1 cellular context compared by ENCODE assay signal in the genomic region with DNA sequence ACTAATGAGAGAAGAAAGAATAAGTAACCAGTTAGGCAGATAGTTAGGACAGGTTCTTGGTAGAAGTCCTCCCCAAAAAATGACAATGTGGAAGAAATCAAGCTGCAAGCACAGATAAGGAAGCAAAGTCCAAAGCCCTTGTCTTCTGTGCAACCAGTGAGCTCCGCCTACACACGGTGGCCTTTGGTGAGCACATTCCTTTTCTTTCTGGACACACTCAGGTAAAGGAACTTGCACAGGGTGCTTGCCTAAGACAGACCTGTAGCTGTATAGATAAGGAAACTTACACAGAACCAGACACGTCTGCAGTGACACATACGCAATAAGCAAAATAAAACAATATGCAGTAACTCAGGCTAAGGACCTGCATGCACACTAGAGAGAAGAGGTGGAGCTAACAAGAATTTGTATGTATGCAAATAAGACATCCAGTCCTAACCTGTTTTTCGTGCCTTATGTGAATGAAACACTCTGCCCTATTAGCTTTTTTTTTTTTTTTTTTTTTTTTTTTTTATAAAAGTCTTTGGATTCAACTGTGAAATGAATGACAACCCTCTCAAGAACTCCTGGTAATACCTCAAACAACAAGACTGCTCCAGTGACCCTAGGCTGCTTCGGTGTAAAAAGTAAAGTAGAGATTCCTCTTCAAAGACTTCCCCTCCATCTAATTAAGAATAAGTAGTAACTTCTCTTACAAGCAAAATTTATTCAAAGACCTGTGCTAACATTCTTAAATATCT.
TF ChIP-seq lines count a peak whose summit lies in the region.

No MANE protein-coding gene starts in this region.

TF ChIP-seq in K562, 482 proteins besides CTCF, POLR2A, EP300 and RAD21 (continued from another document and continues in another):
- no peak for TF ChIP-seq HNRNPK (IDR thresholded peaks at IDR 0.05; ENCODE audit: low read depth, low read length, poor library complexity, severe bottlenecking)
- TF ChIP-seq MIER1 (IDR thresholded peaks at IDR 0.05; ENCODE audit: low read depth): no peak
- TF ChIP-seq ZBED1 (IDR thresholded peaks at IDR 0.05): no peak
- 0 out of 2 replicates have a peak, but pooled peaks have one; percentile 55 for TF ChIP-seq MBD2 (IDR thresholded peaks at IDR 0.05; ENCODE audit: borderline replicate concordance, low read depth)
- TF ChIP-seq ZNF282 (CRISPR knock-in tag; IDR thresholded peaks at IDR 0.05): no peak
- TF ChIP-seq POU5F1 (IDR thresholded peaks at IDR 0.05; ENCODE audit: borderline replicate concordance, low read depth, low read length, partially characterized antibody): no peak
- TF ChIP-seq MTF1 (CRISPR knock-in tag; IDR thresholded peaks at IDR 0.05; ENCODE audit: borderline replicate concordance): no peak
- TF ChIP-seq DACH1 (IDR thresholded peaks at IDR 0.05; ENCODE audit: partially characterized antibody): no peak
- TF ChIP-seq MTA3 (IDR thresholded peaks at IDR 0.05; ENCODE audit: borderline replicate concordance): no peak
- no peak for TF ChIP-seq ARHGAP35 (IDR thresholded peaks at IDR 0.05; ENCODE audit: partially characterized antibody)
- no peak for TF ChIP-seq KLF10 (CRISPR knock-in tag; IDR thresholded peaks at IDR 0.05)
- TF ChIP-seq, protein P1, sequence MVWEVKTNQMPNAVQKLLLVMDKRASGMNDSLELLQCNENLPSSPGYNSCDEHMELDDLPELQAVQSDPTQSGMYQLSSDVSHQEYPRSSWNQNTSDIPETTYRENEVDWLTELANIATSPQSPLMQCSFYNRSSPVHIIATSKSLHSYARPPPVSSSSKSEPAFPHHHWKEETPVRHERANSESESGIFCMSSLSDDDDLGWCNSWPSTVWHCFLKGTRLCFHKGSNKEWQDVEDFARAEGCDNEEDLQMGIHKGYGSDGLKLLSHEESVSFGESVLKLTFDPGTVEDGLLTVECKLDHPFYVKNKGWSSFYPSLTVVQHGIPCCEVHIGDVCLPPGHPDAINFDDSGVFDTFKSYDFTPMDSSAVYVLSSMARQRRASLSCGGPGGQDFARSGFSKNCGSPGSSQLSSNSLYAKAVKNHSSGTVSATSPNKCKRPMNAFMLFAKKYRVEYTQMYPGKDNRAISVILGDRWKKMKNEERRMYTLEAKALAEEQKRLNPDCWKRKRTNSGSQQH (CRISPR knock-in tag; IDR thresholded peaks at IDR 0.05): no peak
- TF ChIP-seq DDX20 (tag; IDR thresholded peaks at IDR 0.05; ENCODE audit: low read depth): no peak
- TF ChIP-seq ZKSCAN8 (CRISPR knock-in tag; IDR thresholded peaks at IDR 0.05): peak; percentile 54; the same call in 1 of the 2 replicates
- no peak for TF ChIP-seq RFX7 (CRISPR knock-in tag; IDR thresholded peaks at IDR 0.05)
- TF ChIP-seq, protein P2, sequence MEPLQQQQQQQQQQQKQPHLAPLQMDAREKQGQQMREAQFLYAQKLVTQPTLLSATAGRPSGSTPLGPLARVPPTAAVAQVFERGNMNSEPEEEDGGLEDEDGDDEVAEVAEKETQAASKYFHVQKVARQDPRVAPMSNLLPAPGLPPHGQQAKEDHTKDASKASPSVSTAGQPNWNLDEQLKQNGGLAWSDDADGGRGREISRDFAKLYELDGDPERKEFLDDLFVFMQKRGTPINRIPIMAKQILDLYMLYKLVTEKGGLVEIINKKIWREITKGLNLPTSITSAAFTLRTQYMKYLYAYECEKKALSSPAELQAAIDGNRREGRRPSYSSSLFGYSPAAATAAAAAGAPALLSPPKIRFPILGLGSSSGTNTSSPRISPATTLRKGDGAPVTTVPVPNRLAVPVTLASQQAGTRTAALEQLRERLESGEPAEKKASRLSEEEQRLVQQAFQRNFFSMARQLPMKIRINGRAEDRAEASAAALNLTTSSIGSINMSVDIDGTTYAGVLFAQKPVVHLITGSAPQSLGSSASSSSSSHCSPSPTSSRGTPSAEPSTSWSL (CRISPR knock-in tag; IDR thresholded peaks at IDR 0.05; ENCODE audit: borderline replicate concordance): no peak
- peak; percentile 94 for TF ChIP-seq CCNT2 (IDR thresholded peaks at IDR 0.05; ENCODE audit: borderline replicate concordance, extremely low read depth, insufficient read length, low read depth, low read length)
- TF ChIP-seq, protein P3, sequence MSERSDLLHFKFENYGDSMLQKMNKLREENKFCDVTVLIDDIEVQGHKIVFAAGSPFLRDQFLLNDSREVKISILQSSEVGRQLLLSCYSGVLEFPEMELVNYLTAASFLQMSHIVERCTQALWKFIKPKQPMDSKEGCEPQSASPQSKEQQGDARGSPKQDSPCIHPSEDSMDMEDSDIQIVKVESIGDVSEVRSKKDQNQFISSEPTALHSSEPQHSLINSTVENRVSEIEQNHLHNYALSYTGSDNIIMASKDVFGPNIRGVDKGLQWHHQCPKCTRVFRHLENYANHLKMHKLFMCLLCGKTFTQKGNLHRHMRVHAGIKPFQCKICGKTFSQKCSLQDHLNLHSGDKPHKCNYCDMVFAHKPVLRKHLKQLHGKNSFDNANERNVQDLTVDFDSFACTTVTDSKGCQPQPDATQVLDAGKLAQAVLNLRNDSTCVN (CRISPR knock-in tag; IDR thresholded peaks at IDR 0.05): no peak
- TF ChIP-seq ZNF445 (CRISPR knock-in tag; IDR thresholded peaks at IDR 0.05; ENCODE audit: low read depth): no peak
- no peak for TF ChIP-seq IFI16 (CRISPR knock-in tag; IDR thresholded peaks at IDR 0.05)
- TF ChIP-seq, protein P4, sequence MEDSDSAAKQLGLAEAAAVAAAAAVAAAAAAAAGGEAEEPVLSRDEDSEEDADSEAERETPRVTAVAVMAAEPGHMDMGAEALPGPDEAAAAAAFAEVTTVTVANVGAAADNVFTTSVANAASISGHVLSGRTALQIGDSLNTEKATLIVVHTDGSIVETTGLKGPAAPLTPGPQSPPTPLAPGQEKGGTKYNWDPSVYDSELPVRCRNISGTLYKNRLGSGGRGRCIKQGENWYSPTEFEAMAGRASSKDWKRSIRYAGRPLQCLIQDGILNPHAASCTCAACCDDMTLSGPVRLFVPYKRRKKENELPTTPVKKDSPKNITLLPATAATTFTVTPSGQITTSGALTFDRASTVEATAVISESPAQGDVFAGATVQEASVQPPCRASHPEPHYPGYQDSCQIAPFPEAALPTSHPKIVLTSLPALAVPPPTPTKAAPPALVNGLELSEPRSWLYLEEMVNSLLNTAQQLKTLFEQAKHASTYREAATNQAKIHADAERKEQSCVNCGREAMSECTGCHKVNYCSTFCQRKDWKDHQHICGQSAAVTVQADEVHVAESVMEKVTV (CRISPR knock-in tag; IDR thresholded peaks at IDR 0.05): no peak
- no peak for TF ChIP-seq STAG1 (CRISPR knock-in tag; IDR thresholded peaks at IDR 0.05; ENCODE audit: borderline replicate concordance)
- no peak; the same call in 1 of the 2 replicates for TF ChIP-seq GABPA (tag; conservative IDR thresholded peaks at IDR 0.05; ENCODE audit: low read depth)
- TF ChIP-seq, protein P5, sequence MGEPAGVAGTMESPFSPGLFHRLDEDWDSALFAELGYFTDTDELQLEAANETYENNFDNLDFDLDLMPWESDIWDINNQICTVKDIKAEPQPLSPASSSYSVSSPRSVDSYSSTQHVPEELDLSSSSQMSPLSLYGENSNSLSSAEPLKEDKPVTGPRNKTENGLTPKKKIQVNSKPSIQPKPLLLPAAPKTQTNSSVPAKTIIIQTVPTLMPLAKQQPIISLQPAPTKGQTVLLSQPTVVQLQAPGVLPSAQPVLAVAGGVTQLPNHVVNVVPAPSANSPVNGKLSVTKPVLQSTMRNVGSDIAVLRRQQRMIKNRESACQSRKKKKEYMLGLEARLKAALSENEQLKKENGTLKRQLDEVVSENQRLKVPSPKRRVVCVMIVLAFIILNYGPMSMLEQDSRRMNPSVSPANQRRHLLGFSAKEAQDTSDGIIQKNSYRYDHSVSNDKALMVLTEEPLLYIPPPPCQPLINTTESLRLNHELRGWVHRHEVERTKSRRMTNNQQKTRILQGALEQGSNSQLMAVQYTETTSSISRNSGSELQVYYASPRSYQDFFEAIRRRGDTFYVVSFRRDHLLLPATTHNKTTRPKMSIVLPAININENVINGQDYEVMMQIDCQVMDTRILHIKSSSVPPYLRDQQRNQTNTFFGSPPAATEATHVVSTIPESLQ (CRISPR knock-in tag; IDR thresholded peaks at IDR 0.05): no peak
- no peak for TF ChIP-seq MYNN (IDR thresholded peaks at IDR 0.05)
- TF ChIP-seq MYNN (CRISPR knock-in tag; IDR thresholded peaks at IDR 0.05): no peak
- TF ChIP-seq ZNF57 (CRISPR knock-in tag; IDR thresholded peaks at IDR 0.05): no peak
- TF ChIP-seq TOE1 (IDR thresholded peaks at IDR 0.05; ENCODE audit: borderline replicate concordance): no peak
- TF ChIP-seq TOE1 (CRISPR knock-in tag; IDR thresholded peaks at IDR 0.05; ENCODE audit: borderline replicate concordance, low read depth): no peak
- TF ChIP-seq ADNP (tag; IDR thresholded peaks at IDR 0.05): no peak
- TF ChIP-seq, protein P6, sequence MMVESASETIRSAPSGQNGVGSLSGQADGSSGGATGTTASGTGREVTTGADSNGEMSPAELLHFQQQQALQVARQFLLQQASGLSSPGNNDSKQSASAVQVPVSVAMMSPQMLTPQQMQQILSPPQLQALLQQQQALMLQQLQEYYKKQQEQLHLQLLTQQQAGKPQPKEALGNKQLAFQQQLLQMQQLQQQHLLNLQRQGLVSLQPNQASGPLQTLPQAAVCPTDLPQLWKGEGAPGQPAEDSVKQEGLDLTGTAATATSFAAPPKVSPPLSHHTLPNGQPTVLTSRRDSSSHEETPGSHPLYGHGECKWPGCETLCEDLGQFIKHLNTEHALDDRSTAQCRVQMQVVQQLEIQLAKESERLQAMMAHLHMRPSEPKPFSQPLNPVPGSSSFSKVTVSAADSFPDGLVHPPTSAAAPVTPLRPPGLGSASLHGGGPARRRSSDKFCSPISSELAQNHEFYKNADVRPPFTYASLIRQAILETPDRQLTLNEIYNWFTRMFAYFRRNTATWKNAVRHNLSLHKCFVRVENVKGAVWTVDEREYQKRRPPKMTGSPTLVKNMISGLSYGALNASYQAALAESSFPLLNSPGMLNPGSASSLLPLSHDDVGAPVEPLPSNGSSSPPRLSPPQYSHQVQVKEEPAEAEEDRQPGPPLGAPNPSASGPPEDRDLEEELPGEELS (CRISPR knock-in tag; IDR thresholded peaks at IDR 0.05; ENCODE audit: borderline replicate concordance): no peak
- TF ChIP-seq FOXJ2 (tag; IDR thresholded peaks at IDR 0.05): 0 out of 2 replicates have a peak, but pooled peaks have one; percentile 24
- TF ChIP-seq HOXB6 (CRISPR knock-in tag; IDR thresholded peaks at IDR 0.05; ENCODE audit: borderline replicate concordance): no peak
- TF ChIP-seq ARID1B (IDR thresholded peaks at IDR 0.05): peak; percentile 94
- TF ChIP-seq CXXC5 (CRISPR knock-in tag; IDR thresholded peaks at IDR 0.05): no peak
- TF ChIP-seq, protein P7, sequence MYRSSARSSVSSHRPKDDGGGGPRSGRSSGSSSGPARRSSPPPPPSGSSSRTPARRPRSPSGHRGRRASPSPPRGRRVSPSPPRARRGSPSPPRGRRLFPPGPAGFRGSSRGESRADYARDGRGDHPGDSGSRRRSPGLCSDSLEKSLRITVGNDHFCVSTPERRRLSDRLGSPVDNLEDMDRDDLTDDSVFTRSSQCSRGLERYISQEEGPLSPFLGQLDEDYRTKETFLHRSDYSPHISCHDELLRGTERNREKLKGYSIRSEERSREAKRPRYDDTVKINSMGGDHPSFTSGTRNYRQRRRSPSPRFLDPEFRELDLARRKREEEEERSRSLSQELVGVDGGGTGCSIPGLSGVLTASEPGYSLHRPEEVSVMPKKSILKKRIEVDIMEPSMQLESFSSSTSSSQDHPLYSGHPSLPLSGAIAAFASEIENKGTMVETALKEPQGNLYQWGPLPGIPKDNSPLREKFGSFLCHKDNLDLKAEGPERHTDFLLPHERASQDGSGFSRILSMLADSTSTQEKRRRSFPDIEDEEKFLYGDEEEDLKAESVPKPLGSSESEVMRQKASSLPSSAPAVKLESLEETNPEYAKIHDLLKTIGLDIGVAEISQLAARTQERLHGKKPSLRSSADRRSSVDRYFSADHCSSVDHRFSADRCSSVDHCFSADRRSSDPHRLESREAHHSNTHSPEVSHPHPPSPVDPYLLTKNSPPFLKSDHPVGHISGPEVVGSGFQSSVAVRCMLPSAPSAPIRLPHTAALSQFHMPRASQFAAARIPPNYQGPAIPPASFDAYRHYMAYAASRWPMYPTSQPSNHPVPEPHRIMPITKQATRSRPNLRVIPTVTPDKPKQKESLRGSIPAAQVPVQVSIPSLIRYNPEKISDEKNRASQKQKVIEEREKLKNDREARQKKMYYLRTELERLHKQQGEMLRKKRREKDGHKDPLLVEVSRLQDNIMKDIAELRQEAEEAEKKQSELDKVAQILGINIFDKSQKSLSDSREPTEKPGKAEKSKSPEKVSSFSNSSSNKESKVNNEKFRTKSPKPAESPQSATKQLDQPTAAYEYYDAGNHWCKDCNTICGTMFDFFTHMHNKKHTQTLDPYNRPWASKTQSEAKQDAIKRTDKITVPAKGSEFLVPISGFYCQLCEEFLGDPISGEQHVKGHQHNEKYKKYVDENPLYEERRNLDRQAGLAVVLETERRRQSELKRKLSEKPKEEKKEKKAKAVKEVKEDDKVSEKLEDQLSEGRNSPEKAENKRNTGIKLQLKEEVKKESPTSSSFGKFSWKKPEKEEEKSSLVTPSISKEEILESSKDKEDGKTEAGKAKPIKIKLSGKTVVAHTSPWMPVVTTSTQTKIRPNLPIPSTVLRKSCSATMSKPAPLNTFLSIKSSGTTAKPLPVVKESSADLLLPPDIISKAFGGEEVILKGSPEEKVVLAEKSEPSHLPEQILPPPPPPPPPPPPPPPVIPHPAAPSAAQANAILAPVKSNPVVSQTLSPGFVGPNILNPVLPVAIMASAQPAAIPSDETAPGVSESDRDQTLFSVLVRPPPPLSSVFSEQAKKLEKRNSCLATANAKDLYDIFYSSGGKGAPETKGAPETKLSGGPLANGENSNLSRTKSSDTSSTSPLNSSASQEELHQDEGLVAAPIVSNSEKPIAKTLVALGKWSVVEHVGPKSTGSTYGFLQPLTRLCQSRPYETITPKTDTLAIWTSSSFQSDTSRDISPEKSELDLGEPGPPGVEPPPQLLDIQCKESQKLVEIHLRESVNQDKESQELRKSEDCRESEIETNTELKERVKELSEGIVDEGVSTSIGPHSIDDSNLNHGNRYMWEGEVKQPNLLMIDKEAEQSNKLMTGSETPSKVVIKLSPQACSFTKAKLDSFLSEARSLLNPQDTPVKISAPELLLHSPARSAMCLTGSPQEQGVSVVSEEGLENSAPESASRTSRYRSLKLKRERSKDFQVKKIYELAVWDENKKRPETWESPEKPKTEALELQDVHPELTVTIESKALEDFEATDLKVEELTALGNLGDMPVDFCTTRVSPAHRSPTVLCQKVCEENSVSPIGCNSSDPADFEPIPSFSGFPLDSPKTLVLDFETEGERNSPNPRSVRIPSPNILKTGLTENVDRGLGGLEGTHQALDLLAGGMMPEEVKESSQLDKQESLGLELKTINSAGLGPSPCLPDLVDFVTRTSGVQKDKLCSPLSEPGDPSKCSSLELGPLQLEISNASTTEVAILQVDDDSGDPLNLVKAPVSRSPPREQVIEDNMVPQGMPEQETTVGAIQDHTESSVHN (IDR thresholded peaks at IDR 0.05; ENCODE audit: borderline replicate concordance in 1 of 2, low read depth in 1 of 2): no peak
- peak; percentile 34; the same call in 1 of the 2 replicates for TF ChIP-seq ATF7 (IDR thresholded peaks at IDR 0.05)
- peak; percentile 61; the same call in 1 of the 2 replicates for TF ChIP-seq ZNF197 (CRISPR knock-in tag; IDR thresholded peaks at IDR 0.05; ENCODE audit: low read depth)
- peak; percentile 90 for TF ChIP-seq POLR2AphosphoS5 (IDR thresholded peaks at IDR 0.05; ENCODE audit: control insufficient read depth, insufficient read depth, low read depth, low read length)
- TF ChIP-seq CHD4 (IDR thresholded peaks at IDR 0.05; ENCODE audit: insufficient read depth, insufficient replicate concordance, low read depth, low read length, poor library complexity, severe bottlenecking): no peak
- peak; percentile 77 for TF ChIP-seq MTA2 (IDR thresholded peaks at IDR 0.05; ENCODE audit: low read depth)
- peak; percentile 66 for TF ChIP-seq ZNF766 (CRISPR knock-in tag; conservative IDR thresholded peaks at IDR 0.05)
- TF ChIP-seq TCFL5 (CRISPR knock-in tag; conservative IDR thresholded peaks at IDR 0.05): no peak
- TF ChIP-seq GTF2E2 (tag; IDR thresholded peaks at IDR 0.05): no peak
- TF ChIP-seq NFRKB (IDR thresholded peaks at IDR 0.05; ENCODE audit: low read depth): no peak
